1 cellular context compared by ENCODE assay signal in the genomic region with DNA sequence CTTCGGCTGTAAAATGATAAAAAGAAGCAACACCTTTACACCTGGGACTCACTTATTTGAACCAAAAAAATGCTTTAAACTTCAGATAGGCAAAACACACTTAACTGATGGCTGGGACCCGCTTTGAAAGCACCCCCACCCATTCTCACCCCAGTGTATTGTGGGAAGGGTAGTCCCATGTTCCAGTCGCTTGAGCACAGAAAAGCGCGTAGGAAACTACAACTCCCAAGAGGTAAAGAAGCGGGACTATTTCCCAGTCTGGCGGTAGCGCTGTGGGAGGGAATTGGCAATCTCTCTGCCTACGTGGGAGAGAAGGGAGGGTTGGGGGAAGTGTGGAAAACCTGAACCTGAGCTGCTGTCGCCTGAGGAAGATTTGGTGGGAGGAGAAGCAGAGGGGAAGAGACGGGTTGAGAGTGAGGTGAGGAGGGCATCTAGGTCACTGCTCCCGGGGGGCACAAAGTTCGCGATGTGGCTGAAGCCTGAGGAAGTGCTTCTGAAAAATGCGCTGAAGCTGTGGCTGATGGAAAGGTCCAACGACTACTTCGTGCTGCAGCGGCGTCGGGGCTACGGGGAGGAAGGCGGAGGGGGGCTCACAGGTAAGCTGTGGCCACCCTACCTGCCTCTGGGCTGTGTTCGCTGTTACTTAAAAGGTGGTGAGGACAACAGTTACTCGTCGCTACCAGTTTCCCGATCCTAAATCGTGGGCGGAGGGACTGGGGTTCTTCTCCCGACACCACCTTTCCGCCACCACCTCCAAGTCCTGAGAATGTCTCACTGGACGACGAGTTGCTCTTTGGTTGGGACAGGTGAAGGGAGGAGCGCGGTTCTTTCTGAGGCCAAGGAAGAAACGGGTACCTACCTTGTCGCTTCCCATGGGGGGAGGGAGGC.
TF ChIP-seq lines count a peak whose summit lies in the region.

Gene TBC1D8B (plus strand): TSS at position 286 of the 888 bp plus-strand sequence. CDS start 181 bp downstream, at position 467.

TF ChIP-seq in HEK293, 187 proteins besides CTCF, POLR2A, EP300 and RAD21 (continued from another document and continues in another):
- TF ChIP-seq PRDM2 (tag by site-specific recombination; IDR thresholded peaks at IDR 0.05; ENCODE audit: borderline replicate concordance) (no peak), ZNF266 (tag by site-specific recombination; IDR thresholded peaks at IDR 0.05; ENCODE audit: low read depth) (no peak), ZIC2 (tag by site-specific recombination; IDR thresholded peaks at IDR 0.05) (no peak; the same call in 1 of the 2 replicates), ZNF501 (tag by site-specific recombination; IDR thresholded peaks at IDR 0.05) (no peak), ZNF654 (tag by site-specific recombination; IDR thresholded peaks at IDR 0.05; ENCODE audit: low read depth) (no peak), ZFP37 (tag by site-specific recombination; IDR thresholded peaks at IDR 0.05) (no peak), WT1 (tag by site-specific recombination; IDR thresholded peaks at IDR 0.05) (no peak), ZNF24 (tag by site-specific recombination; IDR thresholded peaks at IDR 0.05) (no peak), ZNF138 (tag by site-specific recombination; IDR thresholded peaks at IDR 0.05; ENCODE audit: borderline replicate concordance) (no peak), ZNF121 (tag by site-specific recombination; IDR thresholded peaks at IDR 0.05) (no peak), ZNF792 (tag by site-specific recombination; IDR thresholded peaks at IDR 0.05) (no peak), ZNF248 (tag by site-specific recombination; IDR thresholded peaks at IDR 0.05) (no peak), ZBTB49 (tag by site-specific recombination; IDR thresholded peaks at IDR 0.05; ENCODE audit: low read depth) (no peak), GLIS2 (tag by site-specific recombination; IDR thresholded peaks at IDR 0.05) (peak; percentile 74), ZNF335 (tag by site-specific recombination; conservative IDR thresholded peaks at IDR 0.05) (peak; percentile 83), ZFP69B (tag by site-specific recombination; IDR thresholded peaks at IDR 0.05) (no peak), FEZF1 (tag by site-specific recombination; IDR thresholded peaks at IDR 0.05) (no peak), ZSCAN30 (tag by site-specific recombination; IDR thresholded peaks at IDR 0.05) (no peak), ZNF221 (tag by site-specific recombination; IDR thresholded peaks at IDR 0.05; ENCODE audit: borderline replicate concordance) (no peak), ZNF521 (tag by site-specific recombination; IDR thresholded peaks at IDR 0.05) (no peak), ZNF114 (tag by site-specific recombination; IDR thresholded peaks at IDR 0.05) (no peak), KLF10 (tag by site-specific recombination; IDR thresholded peaks at IDR 0.05) (no peak), ZNF48 (tag by site-specific recombination; IDR thresholded peaks at IDR 0.05) (no peak), ZBTB21 (tag by site-specific recombination; IDR thresholded peaks at IDR 0.05) (no peak), GLI2 (tag by site-specific recombination; IDR thresholded peaks at IDR 0.05; ENCODE audit: borderline replicate concordance, low read depth) (no peak), ZNF621 (tag by site-specific recombination; IDR thresholded peaks at IDR 0.05) (no peak), ZNF433 (tag by site-specific recombination; IDR thresholded peaks at IDR 0.05; ENCODE audit: low read depth) (no peak), ZNF677 (tag by site-specific recombination; IDR thresholded peaks at IDR 0.05) (no peak), EGR2 (tag by site-specific recombination; IDR thresholded peaks at IDR 0.05; ENCODE audit: low read depth) (peak; percentile 91)
- TF ChIP-seq, protein P1, sequence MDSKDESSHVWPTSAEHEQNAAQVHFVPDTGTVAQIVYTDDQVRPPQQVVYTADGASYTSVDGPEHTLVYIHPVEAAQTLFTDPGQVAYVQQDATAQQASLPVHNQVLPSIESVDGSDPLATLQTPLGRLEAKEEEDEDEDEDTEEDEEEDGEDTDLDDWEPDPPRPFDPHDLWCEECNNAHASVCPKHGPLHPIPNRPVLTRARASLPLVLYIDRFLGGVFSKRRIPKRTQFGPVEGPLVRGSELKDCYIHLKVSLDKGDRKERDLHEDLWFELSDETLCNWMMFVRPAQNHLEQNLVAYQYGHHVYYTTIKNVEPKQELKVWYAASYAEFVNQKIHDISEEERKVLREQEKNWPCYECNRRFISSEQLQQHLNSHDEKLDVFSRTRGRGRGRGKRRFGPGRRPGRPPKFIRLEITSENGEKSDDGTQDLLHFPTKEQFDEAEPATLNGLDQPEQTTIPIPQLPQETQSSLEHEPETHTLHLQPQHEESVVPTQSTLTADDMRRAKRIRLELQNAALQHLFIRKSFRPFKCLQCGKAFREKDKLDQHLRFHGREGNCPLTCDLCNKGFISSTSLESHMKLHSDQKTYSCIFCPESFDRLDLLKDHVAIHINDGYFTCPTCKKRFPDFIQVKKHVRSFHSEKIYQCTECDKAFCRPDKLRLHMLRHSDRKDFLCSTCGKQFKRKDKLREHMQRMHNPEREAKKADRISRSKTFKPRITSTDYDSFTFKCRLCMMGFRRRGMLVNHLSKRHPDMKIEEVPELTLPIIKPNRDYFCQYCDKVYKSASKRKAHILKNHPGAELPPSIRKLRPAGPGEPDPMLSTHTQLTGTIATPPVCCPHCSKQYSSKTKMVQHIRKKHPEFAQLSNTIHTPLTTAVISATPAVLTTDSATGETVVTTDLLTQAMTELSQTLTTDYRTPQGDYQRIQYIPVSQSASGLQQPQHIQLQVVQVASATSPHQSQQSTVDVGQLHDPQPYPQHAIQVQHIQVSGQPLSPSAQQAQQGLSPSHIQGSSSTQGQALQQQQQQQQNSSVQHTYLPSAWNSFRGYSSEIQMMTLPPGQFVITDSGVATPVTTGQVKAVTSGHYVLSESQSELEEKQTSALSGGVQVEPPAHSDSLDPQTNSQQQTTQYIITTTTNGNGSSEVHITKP (tag by site-specific recombination; IDR thresholded peaks at IDR 0.05) = peak; percentile 92
- TF ChIP-seq, protein P2, sequence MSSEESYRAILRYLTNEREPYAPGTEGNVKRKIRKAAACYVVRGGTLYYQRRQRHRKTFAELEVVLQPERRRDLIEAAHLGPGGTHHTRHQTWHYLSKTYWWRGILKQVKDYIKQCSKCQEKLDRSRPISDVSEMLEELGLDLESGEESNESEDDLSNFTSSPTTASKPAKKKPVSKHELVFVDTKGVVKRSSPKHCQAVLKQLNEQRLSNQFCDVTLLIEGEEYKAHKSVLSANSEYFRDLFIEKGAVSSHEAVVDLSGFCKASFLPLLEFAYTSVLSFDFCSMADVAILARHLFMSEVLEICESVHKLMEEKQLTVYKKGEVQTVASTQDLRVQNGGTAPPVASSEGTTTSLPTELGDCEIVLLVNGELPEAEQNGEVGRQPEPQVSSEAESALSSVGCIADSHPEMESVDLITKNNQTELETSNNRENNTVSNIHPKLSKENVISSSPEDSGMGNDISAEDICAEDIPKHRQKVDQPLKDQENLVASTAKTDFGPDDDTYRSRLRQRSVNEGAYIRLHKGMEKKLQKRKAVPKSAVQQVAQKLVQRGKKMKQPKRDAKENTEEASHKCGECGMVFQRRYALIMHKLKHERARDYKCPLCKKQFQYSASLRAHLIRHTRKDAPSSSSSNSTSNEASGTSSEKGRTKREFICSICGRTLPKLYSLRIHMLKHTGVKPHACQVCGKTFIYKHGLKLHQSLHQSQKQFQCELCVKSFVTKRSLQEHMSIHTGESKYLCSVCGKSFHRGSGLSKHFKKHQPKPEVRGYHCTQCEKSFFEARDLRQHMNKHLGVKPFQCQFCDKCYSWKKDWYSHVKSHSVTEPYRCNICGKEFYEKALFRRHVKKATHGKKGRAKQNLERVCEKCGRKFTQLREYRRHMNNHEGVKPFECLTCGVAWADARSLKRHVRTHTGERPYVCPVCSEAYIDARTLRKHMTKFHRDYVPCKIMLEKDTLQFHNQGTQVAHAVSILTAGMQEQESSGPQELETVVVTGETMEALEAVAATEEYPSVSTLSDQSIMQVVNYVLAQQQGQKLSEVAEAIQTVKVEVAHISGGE (tag by site-specific recombination; conservative IDR thresholded peaks at IDR 0.05; ENCODE audit: low read depth) = no peak
- TF ChIP-seq, protein P3, sequence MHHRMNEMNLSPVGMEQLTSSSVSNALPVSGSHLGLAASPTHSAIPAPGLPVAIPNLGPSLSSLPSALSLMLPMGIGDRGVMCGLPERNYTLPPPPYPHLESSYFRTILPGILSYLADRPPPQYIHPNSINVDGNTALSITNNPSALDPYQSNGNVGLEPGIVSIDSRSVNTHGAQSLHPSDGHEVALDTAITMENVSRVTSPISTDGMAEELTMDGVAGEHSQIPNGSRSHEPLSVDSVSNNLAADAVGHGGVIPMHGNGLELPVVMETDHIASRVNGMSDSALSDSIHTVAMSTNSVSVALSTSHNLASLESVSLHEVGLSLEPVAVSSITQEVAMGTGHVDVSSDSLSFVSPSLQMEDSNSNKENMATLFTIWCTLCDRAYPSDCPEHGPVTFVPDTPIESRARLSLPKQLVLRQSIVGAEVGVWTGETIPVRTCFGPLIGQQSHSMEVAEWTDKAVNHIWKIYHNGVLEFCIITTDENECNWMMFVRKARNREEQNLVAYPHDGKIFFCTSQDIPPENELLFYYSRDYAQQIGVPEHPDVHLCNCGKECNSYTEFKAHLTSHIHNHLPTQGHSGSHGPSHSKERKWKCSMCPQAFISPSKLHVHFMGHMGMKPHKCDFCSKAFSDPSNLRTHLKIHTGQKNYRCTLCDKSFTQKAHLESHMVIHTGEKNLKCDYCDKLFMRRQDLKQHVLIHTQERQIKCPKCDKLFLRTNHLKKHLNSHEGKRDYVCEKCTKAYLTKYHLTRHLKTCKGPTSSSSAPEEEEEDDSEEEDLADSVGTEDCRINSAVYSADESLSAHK (tag by site-specific recombination; IDR thresholded peaks at IDR 0.05) = no peak
- TF ChIP-seq, protein P4, sequence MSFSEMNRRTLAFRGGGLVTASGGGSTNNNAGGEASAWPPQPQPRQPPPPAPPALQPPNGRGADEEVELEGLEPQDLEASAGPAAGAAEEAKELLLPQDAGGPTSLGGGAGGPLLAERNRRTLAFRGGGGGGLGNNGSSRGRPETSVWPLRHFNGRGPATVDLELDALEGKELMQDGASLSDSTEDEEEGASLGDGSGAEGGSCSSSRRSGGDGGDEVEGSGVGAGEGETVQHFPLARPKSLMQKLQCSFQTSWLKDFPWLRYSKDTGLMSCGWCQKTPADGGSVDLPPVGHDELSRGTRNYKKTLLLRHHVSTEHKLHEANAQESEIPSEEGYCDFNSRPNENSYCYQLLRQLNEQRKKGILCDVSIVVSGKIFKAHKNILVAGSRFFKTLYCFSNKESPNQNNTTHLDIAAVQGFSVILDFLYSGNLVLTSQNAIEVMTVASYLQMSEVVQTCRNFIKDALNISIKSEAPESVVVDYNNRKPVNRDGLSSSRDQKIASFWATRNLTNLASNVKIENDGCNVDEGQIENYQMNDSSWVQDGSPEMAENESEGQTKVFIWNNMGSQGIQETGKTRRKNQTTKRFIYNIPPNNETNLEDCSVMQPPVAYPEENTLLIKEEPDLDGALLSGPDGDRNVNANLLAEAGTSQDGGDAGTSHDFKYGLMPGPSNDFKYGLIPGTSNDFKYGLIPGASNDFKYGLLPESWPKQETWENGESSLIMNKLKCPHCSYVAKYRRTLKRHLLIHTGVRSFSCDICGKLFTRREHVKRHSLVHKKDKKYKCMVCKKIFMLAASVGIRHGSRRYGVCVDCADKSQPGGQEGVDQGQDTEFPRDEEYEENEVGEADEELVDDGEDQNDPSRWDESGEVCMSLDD (tag by site-specific recombination; IDR thresholded peaks at IDR 0.05) = no peak
